In genomic region chr12:120110550-120111501, GRCh38 we compare ENCODE assay signal across 8 cellular contexts. TPM values are rescaled to one million over a fixed set of nuclear protein-coding genes. Genes with fewer than 3 reads are reported as not detected.
DNase-seq lines count a peak whose midpoint lies in the region; ATAC-seq and TF ChIP-seq lines count a peak whose summit lies in the region.

No MANE protein-coding gene starts in this region.

- H3K4me1 Mint-ChIP-seq in naive thymus-derived CD8-positive, alpha-beta T cell: peaks cover 40 to 82% (median 76%) of the 10 kb centered on the region in 4 donors

- no peak for TF ChIP-seq CTCF in RWPE2 (IDR thresholded peaks at IDR 0.05; ENCODE audit: poor library complexity, severe bottlenecking)

- H3K9me3 ChIP-seq in RWPE2 (ENCODE audit: severe bottlenecking): no peaks in the 10 kb centered on the region

- peak; percentile 70 for ATAC-seq in GM18505 (IDR thresholded peaks at IDR 0.05; ENCODE audit: unreplicated experiment)
- ATAC-seq in HG02763 (IDR thresholded peaks at IDR 0.05; ENCODE audit: unreplicated experiment): peak; percentile 62
- ATAC-seq in RWPE2 (ENCODE audit: low read depth): peak; percentile 20; the same call in 1 of the 3 replicates
- ATAC-seq in naive thymus-derived CD8-positive, alpha-beta T cell: peak; percentile 83 to 86

- no peak overlapping the region for H3K4me3 ChIP-seq in RWPE2 (ENCODE audit: severe bottlenecking)

- peaks cover 6% of the 10 kb centered on the region for H3K4me1 ChIP-seq in RWPE2 (ENCODE audit: insufficient read depth, poor library complexity, severe bottlenecking)

- H3K27ac ChIP-seq in RWPE2 (ENCODE audit: poor library complexity, severe bottlenecking): no peak overlapping the region

- TF ChIP-seq POLR2A in GM18505 (IDR thresholded peaks at IDR 0.05; ENCODE audit: borderline replicate concordance, extremely low read depth, insufficient read depth, insufficient read length): no peak

- peaks cover 32% of the 10 kb centered on the region for H3K36me3 ChIP-seq in RWPE2 (ENCODE audit: low read depth)

- peak overlapping the region; percentile 64 to 86 (median 80) for H3K4me3 Mint-ChIP-seq in naive thymus-derived CD8-positive, alpha-beta T cell

- no peaks in the 10 kb centered on the region for H3K27me3 Mint-ChIP-seq in naive thymus-derived CD8-positive, alpha-beta T cell

- H3K27me3 ChIP-seq in RWPE2 (ENCODE audit: insufficient read depth, poor library complexity, severe bottlenecking): no peaks in the 10 kb centered on the region

- DNase-seq in RWPE2 (ENCODE audit: low spot score) (no peak), amygdala (lab: John Stamatoyannopoulos, UW) (peak in 36 of 56 donors; percentile 4 to 68 (median 28)), NCI-H82 treated with DMSO at 0.1 percent for 48 hours (lab: John Stamatoyannopoulos, UW; ENCODE audit: unreplicated experiment) (no peak), HK-2 (ENCODE audit: unreplicated experiment) (no peak), OCI-M2 (lab: John Stamatoyannopoulos, UW; ENCODE audit: unreplicated experiment) (no peak)
- peak in 8 of 10 donors; percentile 8 to 60 (median 43) for DNase-seq in naive thymus-derived CD8-positive, alpha-beta T cell

- POLR2A ChIA-PET in naive thymus-derived CD8-positive, alpha-beta T cell (lab: Charles Lee): interaction anchor here (0.6 to 2.3 kb wide), 8 partner anchors 9 to 902 kb away, joined by 3 to 10 read pairs (median 6); partner anchors contain the start of genes BICDL1, RNU4-1, RNU4-2 and RPLP0

- H3K27ac Mint-ChIP-seq in naive thymus-derived CD8-positive, alpha-beta T cell: peak overlapping the region; percentile 47 to 91 (median 80)

- H3K9me3 Mint-ChIP-seq in naive thymus-derived CD8-positive, alpha-beta T cell: no peaks in the 10 kb centered on the region

- peaks cover 0 to 48% (median 3%) of the 10 kb centered on the region in 3 donors for H3K36me3 Mint-ChIP-seq in naive thymus-derived CD8-positive, alpha-beta T cell

RNA-seq across cellular contexts. Expression of gene RAB35, which starts 5.7 kb away (rescaled TPM):
- total RNA-seq in naive thymus-derived CD8-positive, alpha-beta T cell: 10 to 100 TPM; 49.8 to 51.6 TPM
- polyA plus RNA-seq in naive thymus-derived CD8-positive, alpha-beta T cell: 10 to 100 TPM; 10.2 to 14.1 (median 12.6) TPM

Comparison
In these comparisons a context has a peak if more than half of its experiments do, and no peak if none do; other contexts are left out.
1. ATAC-seq: peak in every context shown above with its lines; median percentile 84 in naive thymus-derived CD8-positive, alpha-beta T cell; 70 in GM18505; 62 in HG02763; 20 in RWPE2.
2. DNase-seq: peak in amygdala (36 of 56) and naive thymus-derived CD8-positive, alpha-beta T cell (8 of 10); none in RWPE2 (single experiment), NCI-H82 treated with DMSO at 0.1 percent for 48 hours (single experiment), HK-2 (single experiment) and OCI-M2 (single experiment).